In the genomic region with DNA sequence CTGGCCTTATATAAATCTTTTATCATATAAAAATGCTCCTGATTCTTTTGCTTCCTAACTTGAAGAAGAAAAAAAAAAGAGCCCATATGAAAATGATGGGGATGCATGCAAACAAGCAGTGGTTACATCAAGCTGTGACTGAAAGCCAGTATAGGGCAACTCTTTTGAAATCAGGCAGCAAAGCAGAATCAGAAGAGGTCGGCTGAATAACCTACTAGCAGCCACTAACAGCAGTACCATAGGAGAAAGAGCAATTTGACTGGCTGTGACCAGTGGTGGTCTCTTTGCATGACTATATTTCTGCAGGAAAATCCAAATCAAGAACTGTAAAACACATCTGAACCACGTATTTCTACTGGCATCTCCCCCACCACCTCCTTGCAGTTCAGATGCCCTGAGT, we compare ENCODE assay signal across 28 cellular contexts.
"Had no signal": no experiment of that assay in that cellular context is flagged by ENCODE, and none has a peak within 500 bp of the region (broad histone marks: within the 10 kb centered on the region; RNA-seq: fewer than 3 reads in every experiment).

No MANE protein-coding gene starts in this region.

- H3K9me3 Mint-ChIP-seq: activated CD8-positive, alpha-beta T cell treated with anti-CD3 and anti-CD28 coated beads for 36 hours; activated naive CD4-positive, alpha-beta T cell treated with anti-CD3 and anti-CD28 coated beads for 36 hours; activated naive CD4-positive, alpha-beta T cell treated with anti-CD3 and anti-CD28 coated beads, Interleukin-2, amount 50 U/mL, for 24 hours; activated naive CD8-positive, alpha-beta T cell treated with anti-CD3 and anti-CD28 coated beads for 36 hours; activated naive CD8-positive, alpha-beta T cell treated with anti-CD3 and anti-CD28 coated beads, Interleukin-2, amount 50 U/mL, for 24 hours; activated T-cell treated with anti-CD3 and anti-CD28 coated beads, Interleukin-2, amount 50 U/mL, for 4 hours; activated T-helper 17 cell treated with anti-CD3 and anti-CD28 coated beads, Interleukin-2, amount 50 U/mL, for 72 hours; T-helper 2 cell treated with Interferon-gamma antibody and Interleukin-4, amounts not matched to agents 5 μg/mL and 100 μg/mL, for 36 hours had no signal

- H3K36me3 ChIP-seq: adrenal gland, colonic mucosa had no signal

- H3K4me3 Mint-ChIP-seq: activated CD8-positive, alpha-beta T cell treated with anti-CD3 and anti-CD28 coated beads for 36 hours; activated naive CD4-positive, alpha-beta T cell treated with anti-CD3 and anti-CD28 coated beads for 36 hours; activated naive CD4-positive, alpha-beta T cell treated with anti-CD3 and anti-CD28 coated beads, Interleukin-2, amount 50 U/mL, for 24 hours; activated naive CD8-positive, alpha-beta T cell treated with anti-CD3 and anti-CD28 coated beads for 36 hours; activated naive CD8-positive, alpha-beta T cell treated with anti-CD3 and anti-CD28 coated beads, Interleukin-2, amount 50 U/mL, for 24 hours; activated T-cell treated with anti-CD3 and anti-CD28 coated beads, Interleukin-2, amount 50 U/mL, for 4 hours; activated T-helper 17 cell treated with anti-CD3 and anti-CD28 coated beads, Interleukin-2, amount 50 U/mL, for 72 hours; T-helper 17 cell; T-helper 2 cell treated with Interferon-gamma antibody and Interleukin-4, amounts not matched to agents 5 μg/mL and 100 μg/mL, for 36 hours had no signal

- H3K27me3 Mint-ChIP-seq: activated CD8-positive, alpha-beta T cell treated with anti-CD3 and anti-CD28 coated beads for 36 hours; activated naive CD4-positive, alpha-beta T cell treated with anti-CD3 and anti-CD28 coated beads, Interleukin-2, amount 50 U/mL, for 24 hours; activated naive CD8-positive, alpha-beta T cell treated with anti-CD3 and anti-CD28 coated beads for 36 hours; activated naive CD8-positive, alpha-beta T cell treated with anti-CD3 and anti-CD28 coated beads, Interleukin-2, amount 50 U/mL, for 24 hours; activated T-helper 17 cell treated with anti-CD3 and anti-CD28 coated beads, Interleukin-2, amount 50 U/mL, for 72 hours; T-helper 17 cell had no signal

- H3K4me1 ChIP-seq: adrenal gland, body of pancreas, colonic mucosa, esophagus squamous epithelium, gastroesophageal sphincter had no signal

- H3K4me3 ChIP-seq: adrenal gland, body of pancreas, colonic mucosa, esophagus squamous epithelium, gastroesophageal sphincter, heart right ventricle had no signal

- ATAC-seq: activated CD8-positive, alpha-beta T cell treated with anti-CD3 and anti-CD28 coated beads for 36 hours; activated naive CD8-positive, alpha-beta T cell treated with anti-CD3 and anti-CD28 coated beads, Interleukin-2, amount 50 U/mL, for 24 hours; activated T-cell treated with anti-CD3 and anti-CD28 coated beads, Interleukin-2, amount 50 U/mL, for 4 hours; activated T-helper 17 cell treated with anti-CD3 and anti-CD28 coated beads, Interleukin-2, amount 50 U/mL, for 72 hours; body of pancreas; gastroesophageal sphincter; heart right ventricle; T-helper 17 cell had no signal

- DNase-seq: activated CD4-positive, alpha-beta T cell treated with anti-CD3 and anti-CD28 coated beads for 48 hours; activated CD4-positive, alpha-beta T cell treated with anti-CD3 and anti-CD28 coated beads, Interleukin-2, amount 50 U/mL, for 1 hour; activated CD4-positive, alpha-beta T cell treated with anti-CD3 and anti-CD28 coated beads, Interleukin-2, amount 50 U/mL, for 48 hours; activated CD8-positive, alpha-beta memory T cell treated with anti-CD3 and anti-CD28 coated beads for 24 hours; activated CD8-positive, alpha-beta T cell treated with anti-CD3 and anti-CD28 coated beads for 36 hours; activated effector memory CD4-positive, alpha-beta T cell treated with Interleukin-2 at 50 U/mL for 16 hours; activated naive CD4-positive, alpha-beta T cell treated with anti-CD3 and anti-CD28 coated beads for 36 hours; activated naive CD8-positive, alpha-beta T cell treated with anti-CD3 and anti-CD28 coated beads for 36 hours; activated naive CD8-positive, alpha-beta T cell treated with anti-CD3 and anti-CD28 coated beads, Interleukin-2, amount 50 U/mL, for 24 hours; activated T-cell treated with anti-CD3 and anti-CD28 coated beads, Interleukin-2, amount 50 U/mL, for 4 hours; adrenal gland; amygdala; aorta; body of pancreas; central memory CD4-positive, alpha-beta T cell; cerebellar nuclear complex; colonic mucosa; effector CD8-positive, alpha-beta T cell; esophagus squamous epithelium; foreskin melanocyte; heart right ventricle; T-helper 1 cell; T-helper 17 cell had no signal

- H3K9me3 ChIP-seq: adrenal gland, body of pancreas, colonic mucosa, esophagus squamous epithelium, gastroesophageal sphincter, heart right ventricle had no signal

- H3K27ac ChIP-seq: adrenal gland, body of pancreas, colonic mucosa, epithelial cell of prostate, esophagus squamous epithelium, gastroesophageal sphincter, heart right ventricle had no signal

- H3K27ac Mint-ChIP-seq: activated CD8-positive, alpha-beta T cell treated with anti-CD3 and anti-CD28 coated beads for 36 hours; activated naive CD4-positive, alpha-beta T cell treated with anti-CD3 and anti-CD28 coated beads for 36 hours; activated naive CD4-positive, alpha-beta T cell treated with anti-CD3 and anti-CD28 coated beads, Interleukin-2, amount 50 U/mL, for 24 hours; activated naive CD8-positive, alpha-beta T cell treated with anti-CD3 and anti-CD28 coated beads for 36 hours; activated naive CD8-positive, alpha-beta T cell treated with anti-CD3 and anti-CD28 coated beads, Interleukin-2, amount 50 U/mL, for 24 hours; activated T-helper 17 cell treated with anti-CD3 and anti-CD28 coated beads, Interleukin-2, amount 50 U/mL, for 72 hours; T-helper 17 cell; T-helper 2 cell treated with Interferon-gamma antibody and Interleukin-4, amounts not matched to agents 5 μg/mL and 100 μg/mL, for 36 hours had no signal

- H3K4me1 Mint-ChIP-seq: activated naive CD4-positive, alpha-beta T cell treated with anti-CD3 and anti-CD28 coated beads, Interleukin-2, amount 50 U/mL, for 24 hours; activated naive CD8-positive, alpha-beta T cell treated with anti-CD3 and anti-CD28 coated beads for 36 hours; activated naive CD8-positive, alpha-beta T cell treated with anti-CD3 and anti-CD28 coated beads, Interleukin-2, amount 50 U/mL, for 24 hours; activated T-helper 17 cell treated with anti-CD3 and anti-CD28 coated beads, Interleukin-2, amount 50 U/mL, for 72 hours; T-helper 17 cell had no signal

- H3K27me3 ChIP-seq: adrenal gland, body of pancreas, colonic mucosa, esophagus squamous epithelium, gastroesophageal sphincter, heart right ventricle had no signal
